Comparison of ENCODE assay signal across 8 cellular contexts in the genomic region with DNA sequence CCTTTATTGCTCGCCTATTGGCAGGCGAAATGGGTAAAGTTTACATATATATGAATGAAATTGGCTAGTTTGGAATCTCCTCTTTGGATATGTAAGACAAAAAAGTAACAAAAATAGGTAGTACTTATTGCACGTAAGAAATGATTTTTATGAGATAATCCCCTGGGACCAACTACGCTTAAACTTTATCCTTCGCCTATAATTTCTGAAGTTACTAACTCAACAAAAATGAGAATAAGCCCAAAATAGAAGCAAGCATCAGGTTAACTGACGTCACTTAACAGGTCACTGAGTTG. TPM values are rescaled to one million over a fixed set of nuclear protein-coding genes. Genes with fewer than 3 reads are reported as not detected.
DNase-seq lines count a peak whose midpoint lies in the region; ATAC-seq and TF ChIP-seq lines count a peak whose summit lies in the region.

No MANE protein-coding gene starts in this region.

- H3K27ac Mint-ChIP-seq in naive thymus-derived CD4-positive, alpha-beta T cell, result peak overlapping the region in 6 of 9 donors; percentile 79 to 99 (median 96)

- intact Hi-C loops in naive thymus-derived CD4-positive, alpha-beta T cell (cut with micrococcal nuclease), result loop anchor here (2.0 to 10.0 kb wide), 6 partner anchors 40 to 1247 kb away; a partner anchor contains a TSS

- no peak for TF ChIP-seq CTCF in AG09309 (IDR thresholded peaks at IDR 0.05; ENCODE audit: control insufficient read depth, insufficient read depth, low read depth, low read length, missing control alignments)
- no peak for TF ChIP-seq CTCF in coronary artery (IDR thresholded peaks at IDR 0.05)

- ATAC-seq in naive thymus-derived CD4-positive, alpha-beta T cell, result no peak
- ATAC-seq in GM18870 (IDR thresholded peaks at IDR 0.05; ENCODE audit: unreplicated experiment), result no peak

- H3K27ac ChIP-seq in KOPT-K1 (ENCODE audit: low read depth, low read length, poor library complexity, severe bottlenecking), result peak overlapping the region; percentile 47
- peak overlapping the region; percentile 92 to 99 for H3K27ac ChIP-seq in coronary artery
- H3K27ac ChIP-seq in naive thymus-derived CD4-positive, alpha-beta T cell (ENCODE audit: low read depth, low read length), result peak overlapping the region; percentile 82

- H3K36me3 Mint-ChIP-seq in naive thymus-derived CD4-positive, alpha-beta T cell, result peaks cover 0 to 12% (median 0%) of the 10 kb centered on the region in 5 donors

- H3K27me3 ChIP-seq in naive thymus-derived CD4-positive, alpha-beta T cell (ENCODE audit: control insufficient read depth in 2 of 2, insufficient read depth in 2 of 2, low read length in 2 of 2), result no peaks in the 10 kb centered on the region

- CTCF ChIA-PET in naive thymus-derived CD4-positive, alpha-beta T cell (lab: Charles Lee), result interaction anchor here (0.8 kb wide), 1 partner anchor 410 kb away, joined by 3 read pairs; a partner anchor contains a TSS

- no peaks in the 10 kb centered on the region for H3K27me3 Mint-ChIP-seq in naive thymus-derived CD4-positive, alpha-beta T cell

- peaks cover 22 to 34% of the 10 kb centered on the region in 2 donors for H3K4me1 ChIP-seq in naive thymus-derived CD4-positive, alpha-beta T cell (ENCODE audit: control insufficient read depth in 2 of 2, insufficient read depth in 2 of 2, low read length in 2 of 2)

- H3K4me3 Mint-ChIP-seq in naive thymus-derived CD4-positive, alpha-beta T cell, result peak overlapping the region in 5 of 10 donors; percentile 91 to 97 (median 95)

- no peaks in the 10 kb centered on the region for H3K36me3 ChIP-seq in KOPT-K1 (ENCODE audit: insufficient read depth, low read length)
- H3K36me3 ChIP-seq in naive thymus-derived CD4-positive, alpha-beta T cell (ENCODE audit: control insufficient read depth in 2 of 3, insufficient read depth in 3 of 3, low read length in 3 of 3), result no peaks in the 10 kb centered on the region

- peak; percentile 33 for DNase-seq in AG09309 (ENCODE audit: low read depth)
- DNase-seq in coronary artery (ENCODE audit: low spot score), result no peak
- DNase-seq in naive thymus-derived CD4-positive, alpha-beta T cell, result no peak
- DNase-seq in iPS-NIHi11 (ENCODE audit: low spot score), result no peak
- DNase-seq in stimulated activated CD4-positive, alpha-beta T cell treated with anti-CD3 and anti-CD28 coated beads, Interleukin-12 subunit alpha, Interleukin-12 subunit beta, amount 100 ng/mL, for 4 hours, result no peak
- no peak for DNase-seq in AG20443 (ENCODE audit: low spot score)

- H3K4me3 ChIP-seq in AG09309 (ENCODE audit: control insufficient read depth, low read depth, low read length) (peak overlapping the region; percentile 80), coronary artery (peak overlapping the region; percentile 78)
- peak overlapping the region; percentile 83 for H3K4me3 ChIP-seq in naive thymus-derived CD4-positive, alpha-beta T cell (ENCODE audit: low read length)

- H3K4me1 Mint-ChIP-seq in naive thymus-derived CD4-positive, alpha-beta T cell, result peaks cover 20 to 29% (median 25%) of the 10 kb centered on the region in 7 donors

- POLR2A ChIA-PET in naive thymus-derived CD4-positive, alpha-beta T cell (lab: Charles Lee), result interaction anchor here (0.6 to 1.8 kb wide), 4 partner anchors 11 to 407 kb away, joined by 3 to 7 read pairs (median 4); a partner anchor contains a TSS

- H3K9me3 Mint-ChIP-seq in naive thymus-derived CD4-positive, alpha-beta T cell, result no peaks in the 10 kb centered on the region

- H3K9me3 ChIP-seq in KOPT-K1 (ENCODE audit: insufficient read depth, low read length, poor library complexity, severe bottlenecking), result no peaks in the 10 kb centered on the region
- no peaks in the 10 kb centered on the region for H3K9me3 ChIP-seq in naive thymus-derived CD4-positive, alpha-beta T cell (ENCODE audit: control insufficient read depth in 2 of 3, low read length in 3 of 3)

RNA-seq across cellular contexts. Expression of a gene that starts 0.4 kb away (rescaled TPM):
- total RNA-seq in naive thymus-derived CD4-positive, alpha-beta T cell, result 10 to 100 TPM in 1 of 5 experiments, 1 to 10 TPM in 4; 2.8 to 12.9 (median 8.4) TPM
- 1 to 10 TPM; 1.9 to 2.1 TPM for polyA plus RNA-seq in naive thymus-derived CD4-positive, alpha-beta T cell

RNA-seq across cellular contexts. Expression of a gene that starts 0.8 kb away (rescaled TPM):
- 10 to 100 TPM in 4 of 5 experiments, 1 to 10 TPM in 1; 9.0 to 31.5 (median 23.3) TPM for total RNA-seq in naive thymus-derived CD4-positive, alpha-beta T cell
- 10 to 100 TPM in 1 of 2 donors, 1 to 10 TPM in 1; 7.1 to 11.1 TPM for polyA plus RNA-seq in naive thymus-derived CD4-positive, alpha-beta T cell
